Comparison of ENCODE assay signal across 8 cellular contexts in genomic region chr7:123534383-123535260, GRCh38. TPM values are rescaled to one million over a fixed set of nuclear protein-coding genes. Genes with fewer than 3 reads are reported as not detected.
DNase-seq lines count a peak whose midpoint lies in the region; ATAC-seq and TF ChIP-seq lines count a peak whose summit lies in the region.

Gene IQUB (minus strand): TSS chr7:123534595. CDS start chr7:123512340, 22,255 bp downstream.

- H3K9me1 ChIP-seq in IMR-90 (ENCODE audit: insufficient read depth, low read length) = no peaks in the 10 kb centered on the region

- peak; percentile 86 for ATAC-seq in GM21528 (IDR thresholded peaks at IDR 0.05; ENCODE audit: low FRiP score, unreplicated experiment)
- ATAC-seq in IMR-90 (ENCODE audit: low read depth) = peak; percentile 92

- in situ Hi-C loops in IMR-90 (cut with MboI; ENCODE audit: low sequenced_read_pairs) = no loop called here

- H3K23ac ChIP-seq in IMR-90 (ENCODE audit: low read depth, low read length) = no peak within 1 kb of the TSS

- H2BK15ac ChIP-seq in IMR-90 (ENCODE audit: low read depth, low read length) = no peak within 1 kb of the TSS

- no peak within 1 kb of the TSS for H4K91ac ChIP-seq in IMR-90 (ENCODE audit: insufficient read depth, low read depth, low read length)

- DNase-seq in DMS 273 (lab: John Stamatoyannopoulos, UW; ENCODE audit: unreplicated experiment) = peak; percentile 99
- DNase-seq in IMR-90 = peak; percentile 95
- peak; percentile 95 for DNase-seq in OCI-LY7 (ENCODE audit: low spot score)
- DNase-seq in activated T-cell treated with anti-CD3 and anti-CD28 coated beads for 48 hours (ENCODE audit: low read depth) = peak; percentile 92
- DNase-seq in epithelial cell of proximal tubule (ENCODE audit: low read depth) = peak; percentile 73
- DNase-seq in mucosa of gallbladder (ENCODE audit: low spot score) = peak; percentile 98
- peak; percentile 94 for DNase-seq in stimulated activated CD8-positive, alpha-beta memory T cell treated with anti-CD3 and anti-CD28 coated beads, Interleukin-4, amount 100 ng/mL, for 24 hours (ENCODE audit: low read depth)

- 0 out of 2 replicates have a peak, but pooled peaks cover 3% of the 10 kb centered on the region for H3K79me2 ChIP-seq in OCI-LY7 (ENCODE audit: insufficient read depth, low read depth, low read length)

- peak within 1 kb of the TSS; percentile 74; the same call in 1 of the 2 replicates for H2BK120ac ChIP-seq in IMR-90 (ENCODE audit: low read depth, low read length)

- no peak within 1 kb of the TSS for H2BK20ac ChIP-seq in IMR-90 (ENCODE audit: low read depth, low read length)

- H3K14ac ChIP-seq in IMR-90 (replicated peaks; ENCODE audit: low read depth, low read length) = no peak within 1 kb of the TSS

- BruUV-seq in IMR-90 (replicated peaks; lab: Mats Ljungman, UMichigan) = no TSS peak
- no TSS peak for BruUV-seq in OCI-LY7 (replicated peaks; lab: Mats Ljungman, UMichigan)

- H3K56ac ChIP-seq in IMR-90 (ENCODE audit: extremely low read depth, insufficient read depth, low read length) = no peak within 1 kb of the TSS

- H3K27me3 ChIP-seq in IMR-90 (ENCODE audit: control insufficient read depth, insufficient read depth, low read length) = no peaks in the 10 kb centered on the region

- H3K27ac ChIP-seq in IMR-90 (ENCODE audit: insufficient read depth, low read length) (peak within 1 kb of the TSS; percentile 97), OCI-LY7 (ENCODE audit: low read depth, low read length, poor library complexity, severe bottlenecking) (peak within 1 kb of the TSS; percentile 48)

- peak within 1 kb of the TSS; percentile 72 for H3K9ac ChIP-seq in IMR-90 (ENCODE audit: low read depth, low read length)

- CTCF ChIA-PET in IMR-90 (lab: Yijun Ruan, JAX) = interaction anchor here (0.6 kb wide), 1 partner anchor 1398 kb away, joined by 3 read pairs; no protein-coding TSS in a partner anchor
- CTCF ChIA-PET in OCI-LY7 (lab: Charles Lee; ENCODE audit: unreplicated experiment) = interaction anchor here (0.7 to 1.3 kb wide), 3 partner anchors 37 to 735 kb away, joined by 3 to 12 read pairs (median 5); no protein-coding TSS in a partner anchor

- peak within 1 kb of the TSS; percentile 48 for H2BK5ac ChIP-seq in IMR-90 (ENCODE audit: low read depth, low read length, poor library complexity, severe bottlenecking)

- peak within 1 kb of the TSS; percentile 85 for H3K4me2 ChIP-seq in IMR-90 (ENCODE audit: low read depth, low read length)
- H3K4me2 ChIP-seq in OCI-LY7 (ENCODE audit: low read length) = peak within 1 kb of the TSS; percentile 96

- 0 out of 2 replicates have a peak within 1 kb of the TSS, but pooled peaks have one; percentile 33 for H4K5ac ChIP-seq in IMR-90 (ENCODE audit: low read depth, low read length)

- 0% methylated on average over 18 of the region's 54 CpGs; no CpG with 5 or more reads in 1 of the 2 experiments for WGBS in IMR-90 (ENCODE audit: extremely low coverage in 2 of 2, insufficient read length in 1 of 2), 2 experiments

- H3K4ac ChIP-seq in IMR-90 (ENCODE audit: low read depth, low read length) = peak within 1 kb of the TSS; percentile 10; the same call in 1 of the 2 replicates

- H2AK5ac ChIP-seq in IMR-90 (ENCODE audit: low read depth, low read length) = no peak within 1 kb of the TSS

- dilution Hi-C loops in IMR-90 (cut with HindIII; ENCODE audit: low sequenced_read_pairs, unreplicated experiment) = no loop called here

- H3K79me1 ChIP-seq in IMR-90 (ENCODE audit: low read depth in 1 of 2, low read length in 2 of 2) = no peaks in the 10 kb centered on the region

- H4K8ac ChIP-seq in IMR-90 (ENCODE audit: low read depth in 2 of 2, low read length in 2 of 2) = peak within 1 kb of the TSS in 1 of 2 experiments; percentile 30; a peak in 1 of 4 replicates

- H4K20me1 ChIP-seq in IMR-90 (ENCODE audit: insufficient read depth, low read length) (no peaks in the 10 kb centered on the region), OCI-LY7 (ENCODE audit: insufficient read depth, low read length) (no peaks in the 10 kb centered on the region; the same call in 1 of the 2 replicates)

- TF ChIP-seq RAD21 in IMR-90 (IDR thresholded peaks at IDR 0.05; ENCODE audit: low read length) = no peak

- H3K4me1 ChIP-seq in IMR-90 (ENCODE audit: control insufficient read depth, insufficient read depth, low read length) (peaks cover 5% of the 10 kb centered on the region; the same call in 1 of the 2 replicates), OCI-LY7 (ENCODE audit: insufficient read depth, low read length, poor library complexity, severe bottlenecking) (no peaks in the 10 kb centered on the region)

- H3K18ac ChIP-seq in IMR-90 (ENCODE audit: low read depth, low read length) = peak within 1 kb of the TSS; percentile 62; the same call in 1 of the 2 replicates

- H3K36me3 ChIP-seq in IMR-90 (ENCODE audit: control insufficient read depth, insufficient read depth, low read length) = no peaks in the 10 kb centered on the region
- peaks cover 5% of the 10 kb centered on the region; the same call in 1 of the 2 replicates for H3K36me3 ChIP-seq in OCI-LY7 (ENCODE audit: insufficient read depth, low read length)

- H3K9me3 ChIP-seq in IMR-90 (ENCODE audit: control insufficient read depth, insufficient read depth, low read length) (no peaks in the 10 kb centered on the region), OCI-LY7 (ENCODE audit: low read length) (no peaks in the 10 kb centered on the region)

- H3K4me3 ChIP-seq in IMR-90 (ENCODE audit: insufficient read depth, low read depth, low read length) = peak within 1 kb of the TSS; percentile 82
- H3K4me3 ChIP-seq in OCI-LY7 (ENCODE audit: low read depth, low read length, poor library complexity, severe bottlenecking) = peak within 1 kb of the TSS; percentile 70
- H3K4me3 ChIP-seq in epithelial cell of proximal tubule (ENCODE audit: low read depth, low read length) = peak within 1 kb of the TSS; percentile 78

- H3K9me2 ChIP-seq in OCI-LY7 (ENCODE audit: insufficient read depth, low read length) = no peaks in the 10 kb centered on the region

- POLR2A ChIA-PET in IMR-90 (lab: Charles Lee; ENCODE audit: unreplicated experiment) (no interaction called here), OCI-LY7 (lab: Charles Lee) (interaction anchor here (0.6 to 1.6 kb wide), 6 partner anchors 10 to 827 kb away, joined by 3 to 15 read pairs (median 4); partner anchors contain the start of gene NDUFA5)

- intact Hi-C loops in IMR-90 (cut with micrococcal nuclease) (loop anchor here (1.0 kb wide), 1 partner anchor 23 kb away; the partner anchor contains the start of gene NDUFA5), OCI-LY7 (cut with micrococcal nuclease; ENCODE audit: unreplicated experiment) (loop anchor here (1.0 to 2.0 kb wide), 2 partner anchors 23 to 214 kb away; partner anchors contain the start of genes NDUFA5 and WASL)

- TF ChIP-seq CTCF in IMR-90 (conservative IDR thresholded peaks at IDR 0.05; ENCODE audit: low read depth, low read length) (no peak), OCI-LY7 (conservative IDR thresholded peaks at IDR 0.05; ENCODE audit: low read length) (no peak), epithelial cell of proximal tubule (conservative IDR thresholded peaks at IDR 0.05; ENCODE audit: low read depth, low read length) (no peak)

- peak; percentile 60; the same call in 1 of the 2 replicates for TF ChIP-seq POLR2A in IMR-90 (IDR thresholded peaks at IDR 0.05; ENCODE audit: low read depth, low read length)

- peak within 1 kb of the TSS; percentile 86 for H2AFZ ChIP-seq in IMR-90 (replicated peaks; ENCODE audit: low read length, poor library complexity)
- peak within 1 kb of the TSS; percentile 86 for H2AFZ ChIP-seq in OCI-LY7 (ENCODE audit: low read length)

- no peak within 1 kb of the TSS for H2AK9ac ChIP-seq in IMR-90 (replicated peaks; ENCODE audit: low read depth, low read length, poor library complexity)

TF ChIP-seq in IMR-90, 13 proteins besides CTCF, POLR2A, EP300 and RAD21:
- TF ChIP-seq SMC3 (IDR thresholded peaks at IDR 0.05; ENCODE audit: low read depth, low read length) (no peak), MAZ (IDR thresholded peaks at IDR 0.05; ENCODE audit: borderline replicate concordance, low read depth, low read length) (peak; percentile 72; the same call in 1 of the 2 replicates), CEBPB (IDR thresholded peaks at IDR 0.05; ENCODE audit: low read depth, low read length) (no peak)
TF ChIP-seq in IMR-90: peak in this region for 1.

RNA-seq across cellular contexts. Expression of gene IQUB, which starts in this region (rescaled TPM):
- total RNA-seq in IMR-90 (2012; rRNA removed) = 0.18 and 0.28 TPM in 2 replicates
- polyA plus RNA-seq in IMR-90 (2012; rRNA removed) = 0.05 and 0.06 TPM in 2 replicates
- polyA plus RNA-seq in IMR-90 (2012; cell fraction: cytosol; rRNA removed) = 0.01 TPM in 2 replicates
- polyA plus RNA-seq in IMR-90 (2012; cell fraction: nucleus; rRNA removed; ENCODE audit: low replicate concordance) = 0.02 and 0.11 TPM in 2 replicates
- 0.09 and 0.15 TPM in 2 replicates for total RNA-seq in OCI-LY7 (2014; rRNA removed; shearing (Covaris generic))
- total RNA-seq in OCI-LY7 (2022) = 0.32 and 0.42 TPM in 2 replicates
- total RNA-seq in epithelial cell of proximal tubule = under 0.01 and 0.07 TPM in 2 replicates
- total RNA-seq in mucosa of gallbladder = 2.9 TPM

Comparison
In these comparisons a context has a peak if more than half of its experiments do, and no peak if none do; other contexts are left out.
1. Peak in every context shown above with its lines: DNase-seq, ATAC-seq, H3K4me3 ChIP-seq and H3K27ac ChIP-seq.
2. Peak in DNase-seq, ATAC-seq, H3K4me3 ChIP-seq, H3K27ac ChIP-seq, H3K9ac ChIP-seq and H3K4me2 ChIP-seq in IMR-90; RNA of the gene not detected or under 1 TPM.
3. Peak in DNase-seq, H3K4me3 ChIP-seq, H3K27ac ChIP-seq and H3K4me2 ChIP-seq in OCI-LY7; RNA of the gene not detected or under 1 TPM.
4. Peak in DNase-seq and H3K4me3 ChIP-seq in epithelial cell of proximal tubule; RNA of the gene not detected or under 1 TPM.